In the genomic region with DNA sequence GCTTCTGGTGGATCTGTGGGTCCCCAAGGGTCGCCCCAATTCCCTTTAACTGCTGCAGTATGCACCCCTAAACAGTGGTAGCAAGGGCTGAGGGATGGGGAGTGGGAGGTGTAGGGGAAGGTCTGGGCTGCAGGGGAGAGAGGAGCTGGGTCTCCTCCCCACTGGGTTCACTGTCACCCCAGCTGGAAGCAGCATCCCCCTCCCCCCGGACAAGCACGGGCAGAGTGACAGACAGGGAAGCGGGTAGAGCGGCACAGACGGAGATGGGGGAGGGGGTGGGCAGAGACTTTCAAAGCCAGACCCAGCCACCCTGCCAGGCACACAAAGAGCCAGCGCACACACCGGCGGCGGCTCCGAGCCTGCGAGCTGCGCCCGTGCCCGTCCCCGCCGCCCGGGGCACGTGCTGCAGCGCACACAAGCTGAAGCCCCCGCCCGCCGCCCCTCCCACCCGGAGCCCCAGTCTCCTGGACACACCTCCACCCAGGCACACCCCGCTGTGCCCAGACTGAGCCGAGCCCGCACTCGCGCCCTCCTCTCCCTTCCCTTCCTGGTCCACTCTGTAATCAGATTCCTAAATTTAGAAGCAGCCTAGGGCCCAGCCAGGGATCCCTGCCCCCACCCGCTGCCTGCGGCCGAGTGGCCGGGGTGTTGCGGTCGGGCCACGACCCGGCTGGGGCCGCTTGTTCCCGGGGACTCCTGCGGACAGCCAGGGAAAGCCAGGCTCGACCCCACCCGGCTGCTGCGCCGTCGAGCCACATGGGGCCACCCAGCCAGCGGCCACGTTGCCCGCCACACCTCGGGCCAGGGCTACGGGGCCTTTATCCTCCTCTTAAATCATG, we compare ENCODE assay signal across 8 cellular contexts. TPM values are rescaled to one million over a fixed set of nuclear protein-coding genes. Genes with fewer than 3 reads are reported as not detected.
A peak's percentile ranks its signal among the peaks of the same experiment; 100 is the strongest.
DNase-seq lines count a peak whose midpoint lies in the region; ATAC-seq lines count a peak whose summit lies in the region.

No MANE protein-coding gene starts in this region.

- ATAC-seq in HG02763 (IDR thresholded peaks at IDR 0.05; ENCODE audit: unreplicated experiment) (no peak), HG02759 (IDR thresholded peaks at IDR 0.05; ENCODE audit: unreplicated experiment) (no peak)

- DNase-seq in activated T-cell treated with anti-CD3 and anti-CD28 coated beads for 48 hours (ENCODE audit: low read depth), result peak; percentile 18
- no peak for DNase-seq in activated T-cell treated with anti-CD3 and anti-CD28 coated beads for 4 hours
- DNase-seq in NCI-H526 treated with DMSO at 0.1 percent for 48 hours (lab: John Stamatoyannopoulos, UW), result peak; percentile 80
- DNase-seq in activated effector memory CD4-positive, alpha-beta T cell treated with anti-CD3 and anti-CD28 coated beads, Interleukin-2, amount 50 U/mL, for 16 hours, result peak; percentile 71
- DNase-seq in germinal center (ENCODE audit: low spot score), result peak; percentile 61
- peak; percentile 68 for DNase-seq in occipital lobe (lab: John Stamatoyannopoulos, UW)

RNA-seq across cellular contexts. Expression of a gene that starts 0.9 kb away (rescaled TPM):
- 9.5 TPM for total RNA-seq in occipital lobe

RNA-seq across cellular contexts. Expression of a gene that starts 20.9 kb away (rescaled TPM):
- total RNA-seq in occipital lobe, result 9.8 TPM

RNA-seq across cellular contexts. Expression of a gene that starts 56.5 kb away (rescaled TPM):
- total RNA-seq in occipital lobe, result 190 TPM
